In genomic region chr7:29196971-29197370, GRCh38 we compare ENCODE assay signal across 23 cellular contexts. TPM values are rescaled to one million over a fixed set of nuclear protein-coding genes. Genes with fewer than 3 reads are reported as not detected.
DNase-seq lines count a peak whose midpoint lies in the region; ATAC-seq and TF ChIP-seq lines count a peak whose summit lies in the region.
"Had no signal": no experiment of that assay in that cellular context is flagged by ENCODE, and none has a peak within 500 bp of the region (broad histone marks: within the 10 kb centered on the region; RNA-seq: fewer than 3 reads in every experiment).

No MANE protein-coding gene starts in this region.

- no peaks in the 10 kb centered on the region for H3K9me3 Mint-ChIP-seq in effector memory CD8-positive, alpha-beta T cell
- H3K9me3 Mint-ChIP-seq: activated CD4-positive, alpha-beta T cell treated with anti-CD3 and anti-CD28 coated beads, Interleukin-2, amount 10 ng/mL, durations not matched to agents 24 days and 14 days; activated naive CD4-positive, alpha-beta T cell treated with anti-CD3 and anti-CD28 coated beads, Interleukin-2, amount 50 U/mL, for 24 hours; activated T-cell treated with anti-CD3 and anti-CD28 coated beads, Interleukin-2, amount 50 U/mL, for 24 hours; nephron progenitor cell had no signal

- CTCF ChIA-PET in A673 (lab: Charles Lee), result no interaction called here

- BruUV-seq in A673 (replicated peaks; lab: Mats Ljungman, UMichigan), result no TSS peak

- H3K4me3 Mint-ChIP-seq in effector memory CD8-positive, alpha-beta T cell, result peak overlapping the region; percentile 83 to 94
- H3K4me3 Mint-ChIP-seq: nephron progenitor cell had no signal

- no peaks in the 10 kb centered on the region for H3K27me3 Mint-ChIP-seq in effector memory CD8-positive, alpha-beta T cell

- POLR2A ChIA-PET in A673 (lab: Charles Lee; ENCODE audit: low non-redundant PET), result interaction anchor here (0.5 to 0.6 kb wide), 2 partner anchors 8 to 24 kb away, joined by 3 to 14 read pairs; no protein-coding TSS in a partner anchor

- peaks cover 29 to 53% of the 10 kb centered on the region in 2 donors for H3K4me1 Mint-ChIP-seq in effector memory CD8-positive, alpha-beta T cell (ENCODE audit: low read depth in 2 of 2)

- DNase-seq in DMS153 treated with DMSO at 0.1 percent for 48 hours (lab: John Stamatoyannopoulos, UW; ENCODE audit: unreplicated experiment) (peak; percentile 24), DMS153 (lab: John Stamatoyannopoulos, UW) (no peak), A673 (ENCODE audit: low spot score) (no peak), NCI-H345 treated with DMSO at 0.1 percent for 48 hours (lab: John Stamatoyannopoulos, UW; ENCODE audit: unreplicated experiment) (peak; percentile 34), AG08395 (ENCODE audit: low spot score) (no peak)
- DNase-seq in effector memory CD8-positive, alpha-beta T cell, result peak; percentile 5 to 27 (median 23)
- DNase-seq in stimulated activated naive CD4-positive, alpha-beta T cell treated with Interleukin-2 at 50 U/mL for 16 hours (lab: John Stamatoyannopoulos, UW), result no peak
- DNase-seq: activated CD4-positive, alpha-beta T cell treated with anti-CD3 and anti-CD28 coated beads, Interleukin-2, amount 10 ng/mL, durations not matched to agents 24 days and 14 days; activated T-cell treated with anti-CD3 and anti-CD28 coated beads, Interleukin-2, amount 50 U/mL, for 24 hours; DMS 273 treated with DMSO at 0.1 percent for 48 hours; foreskin melanocyte; mesenchymal stem cell; NCI-H1694; NCI-H524; nephron progenitor cell; SK-N-SH; stimulated activated CD4-positive, alpha-beta T cell treated with anti-CD3 and anti-CD28 coated beads, Interleukin-12 subunit alpha, Interleukin-12 subunit beta, amount 100 ng/mL, for 4 hours; tibial artery had no signal

- H3K27me3 ChIP-seq in A673 (replicated peaks; ENCODE audit: insufficient read depth, low read depth, low read length, poor library complexity), result no peaks in the 10 kb centered on the region

- TF ChIP-seq CTCF in A673 (conservative IDR thresholded peaks at IDR 0.05; ENCODE audit: low read depth, low read length), result no peak

- H3K4me3 ChIP-seq in A673 (ENCODE audit: low read depth, low read length, poor library complexity, severe bottlenecking), result peak overlapping the region; percentile 84
- H3K4me3 ChIP-seq: tibial artery had no signal

- peak; percentile 57 for ATAC-seq in effector memory CD8-positive, alpha-beta T cell (replicated peaks)
- ATAC-seq in HG03460 (IDR thresholded peaks at IDR 0.05; ENCODE audit: unreplicated experiment), result no peak

- no peak overlapping the region for H3K27ac ChIP-seq in A673 (ENCODE audit: low read depth, low read length, poor library complexity, severe bottlenecking)
- H3K27ac ChIP-seq: 22Rv1, tibial artery had no signal

- H3K36me3 Mint-ChIP-seq in effector memory CD8-positive, alpha-beta T cell (ENCODE audit: insufficient read depth), result peaks cover 18% of the 10 kb centered on the region
- H3K36me3 Mint-ChIP-seq: activated naive CD4-positive, alpha-beta T cell treated with anti-CD3 and anti-CD28 coated beads, Interleukin-2, amount 50 U/mL, for 24 hours had no signal

- peaks cover 46% of the 10 kb centered on the region for H3K4me1 ChIP-seq in A673 (ENCODE audit: insufficient read depth, low read length, poor library complexity, severe bottlenecking)

- no peaks in the 10 kb centered on the region for H3K36me3 ChIP-seq in A673 (ENCODE audit: insufficient read depth, low read length, poor library complexity, severe bottlenecking)
- H3K36me3 ChIP-seq: tibial artery had no signal

- no peaks in the 10 kb centered on the region for H3K9me3 ChIP-seq in A673 (ENCODE audit: low read depth, low read length, poor library complexity, severe bottlenecking)
- H3K9me3 ChIP-seq: SK-N-SH, tibial artery had no signal

- intact Hi-C loops in A673 (cut with micrococcal nuclease; ENCODE audit: unreplicated experiment), result loop anchor here (10.0 kb wide), 1 partner anchor 148 kb away; no protein-coding TSS in a partner anchor

- peak overlapping the region; percentile 86 to 95 for H3K27ac Mint-ChIP-seq in effector memory CD8-positive, alpha-beta T cell
- H3K27ac Mint-ChIP-seq: activated CD4-positive, alpha-beta T cell treated with anti-CD3 and anti-CD28 coated beads, Interleukin-2, amount 10 ng/mL, durations not matched to agents 24 days and 14 days; activated naive CD4-positive, alpha-beta T cell treated with anti-CD3 and anti-CD28 coated beads, Interleukin-2, amount 50 U/mL, for 24 hours; activated T-cell treated with anti-CD3 and anti-CD28 coated beads, Interleukin-2, amount 50 U/mL, for 24 hours; nephron progenitor cell had no signal

RNA-seq across cellular contexts. Expression of gene CHN2, which starts 2.4 kb away (rescaled TPM):
- total RNA-seq in A673 (2021), result 61.2 and 64.3 TPM in 2 replicates
- total RNA-seq: HT1080 had no signal

RNA-seq across cellular contexts. Expression of gene CPVL, which starts 50.6 kb away (rescaled TPM):
- total RNA-seq in A673 (2021), result 72.3 and 75.9 TPM in 2 replicates
- total RNA-seq: activated CD4-positive, alpha-beta T cell treated with anti-CD3 and anti-CD28 coated beads, Interleukin-2, amount 10 ng/mL, durations not matched to agents 24 days and 14 days; pulmonary artery endothelial cell had no signal

Comparison
In these comparisons a context has a peak if more than half of its experiments do, and no peak if none do; other contexts are left out.
1. DNase-seq: peak in DMS153 treated with DMSO at 0.1 percent for 48 hours (single experiment), NCI-H345 treated with DMSO at 0.1 percent for 48 hours (single experiment) and effector memory CD8-positive, alpha-beta T cell (3 of 3); none in DMS153 (single experiment), A673 (single experiment), AG08395 (single experiment) and stimulated activated naive CD4-positive, alpha-beta T cell treated with Interleukin-2 at 50 U/mL for 16 hours (single experiment).